8 cellular contexts compared by ENCODE assay signal in genomic region chr12:121535150-121536057, GRCh38. TPM values are rescaled to one million over a fixed set of nuclear protein-coding genes. Genes with fewer than 3 reads are reported as not detected.
DNase-seq lines count a peak whose midpoint lies in the region; ATAC-seq, FAIRE-seq and TF ChIP-seq lines count a peak whose summit lies in the region.

No MANE protein-coding gene starts in this region.

- WGBS in right lobe of liver (ENCODE audit: insufficient coverage, low coverage, low lambda C conversion rate, missing lambda C conversion rate), result 19% methylated on average over 10 of the region's 13 CpGs
- WGBS in thyroid gland, 2 donors, result 25 to 36% methylated on average over 13 of the region's 13 CpGs

- peak overlapping the region in 2 of 3 donors; percentile 59 to 61 for H3K4me3 ChIP-seq in right lobe of liver
- peak overlapping the region in 1 of 3 donors; percentile 22 for H3K4me3 ChIP-seq in thyroid gland (replicated peaks in 1 of 3)

- H3K27me3 ChIP-seq in right lobe of liver, result no peaks in the 10 kb centered on the region
- no peaks in the 10 kb centered on the region for H3K27me3 ChIP-seq in thyroid gland

- peaks cover 0 to 3% of the 10 kb centered on the region in 2 donors for H3K36me3 Mint-ChIP-seq in activated T-cell treated with anti-CD3 and anti-CD28 coated beads, Interleukin-2, amount 50 U/mL, for 72 hours (ENCODE audit: insufficient read depth in 2 of 2)

- H3K27ac ChIP-seq in angular gyrus (ENCODE audit: low read depth, low read length), result peak overlapping the region; percentile 77
- H3K27ac ChIP-seq in right lobe of liver, result peak overlapping the region; percentile 8 to 97 (median 89)
- H3K27ac ChIP-seq in thyroid gland, result peak overlapping the region; percentile 95 to 99 (median 96)

- H3K27ac Mint-ChIP-seq in activated T-cell treated with anti-CD3 and anti-CD28 coated beads, Interleukin-2, amount 50 U/mL, for 72 hours, result peak overlapping the region; percentile 89

- H3K27me3 Mint-ChIP-seq in activated T-cell treated with anti-CD3 and anti-CD28 coated beads, Interleukin-2, amount 50 U/mL, for 72 hours (ENCODE audit: low read depth), result no peaks in the 10 kb centered on the region

- no peaks in the 10 kb centered on the region for H3K9me3 Mint-ChIP-seq in activated T-cell treated with anti-CD3 and anti-CD28 coated beads, Interleukin-2, amount 50 U/mL, for 72 hours

- H3K9me3 ChIP-seq in right lobe of liver (no peaks in the 10 kb centered on the region), thyroid gland (no peaks in the 10 kb centered on the region)

- TF ChIP-seq CTCF in right lobe of liver (IDR thresholded peaks at IDR 0.05), result no peak
- TF ChIP-seq CTCF in thyroid gland (IDR thresholded peaks at IDR 0.05), result no peak

- H3K4me1 Mint-ChIP-seq in activated T-cell treated with anti-CD3 and anti-CD28 coated beads, Interleukin-2, amount 50 U/mL, for 72 hours (ENCODE audit: low read depth), result peaks cover 64% of the 10 kb centered on the region

- TF ChIP-seq POLR2A in right lobe of liver (IDR thresholded peaks at IDR 0.05) (no peak), thyroid gland (IDR thresholded peaks at IDR 0.05) (no peak), H54 (IDR thresholded peaks at IDR 0.05; ENCODE audit: low read depth, low read length) (no peak)

- no peak for DNase-seq in activated T-cell treated with anti-CD3 and anti-CD28 coated beads, Interleukin-2, amount 50 U/mL, for 72 hours
- no peak for DNase-seq in activated T-cell treated with anti-CD3 and anti-CD28 coated beads, Interleukin-2, amount 50 U/mL, for 48 hours
- DNase-seq in right lobe of liver, result peak in 1 of 3 donors; percentile 43
- DNase-seq in thyroid gland, result no peak
- DNase-seq in H54 (ENCODE audit: insufficient read length, low spot score), result no peak

- peaks cover 0 to 37% (median 8%) of the 10 kb centered on the region in 4 donors for H3K4me1 ChIP-seq in right lobe of liver
- H3K4me1 ChIP-seq in thyroid gland, result peaks cover 35 to 57% of the 10 kb centered on the region in 2 donors

- FAIRE-seq in H54 (lab: Jason Lieb, UNC), result no peak

- ATAC-seq in activated T-cell treated with anti-CD3 and anti-CD28 coated beads, Interleukin-2, amount 50 U/mL, for 72 hours (replicated peaks in 1 of 2), result no peak
- no peak for ATAC-seq in right lobe of liver
- no peak for ATAC-seq in GM21526 (IDR thresholded peaks at IDR 0.05; ENCODE audit: low FRiP score, unreplicated experiment)
- no peak for ATAC-seq in HG03097 (IDR thresholded peaks at IDR 0.05; ENCODE audit: low FRiP score, unreplicated experiment)

- H3K4me3 Mint-ChIP-seq in activated T-cell treated with anti-CD3 and anti-CD28 coated beads, Interleukin-2, amount 50 U/mL, for 72 hours, result peak overlapping the region; percentile 72 to 86

- intact Hi-C loops in right lobe of liver (cut with DNase I), result no loop called here
- intact Hi-C loops in thyroid gland (cut with DNase I), result no loop called here

- peaks cover 0 to 4% (median 0%) of the 10 kb centered on the region in 4 donors for H3K36me3 ChIP-seq in right lobe of liver
- no peaks in the 10 kb centered on the region for H3K36me3 ChIP-seq in thyroid gland

RNA-seq across cellular contexts. Expression of gene KDM2B, which starts 45.4 kb away (rescaled TPM):
- total RNA-seq in activated T-cell treated with anti-CD3 and anti-CD28 coated beads, Interleukin-2, amount 50 U/mL, for 72 hours, result 10 to 100 TPM; 43.4 to 47.7 TPM
- total RNA-seq in right lobe of liver (10 to 100 TPM in 2 of 6 experiments, 1 to 10 TPM in 4; 4.8 to 22.8 (median 9.8) TPM), thyroid gland (10 to 100 TPM; 15.5 to 32.1 (median 21.2) TPM)
